ENCODE assay signal across 23 cellular contexts in genomic region chr3:194346621-194347020, GRCh38. TPM values are rescaled to one million over a fixed set of nuclear protein-coding genes. Genes with fewer than 3 reads are reported as not detected.
"Had no signal": no experiment of that assay in that cellular context is flagged by ENCODE, and none has a peak within 500 bp of the region (broad histone marks: within the 10 kb centered on the region; RNA-seq: fewer than 3 reads in every experiment).

No MANE protein-coding gene starts in this region.

- H3K27ac ChIP-seq: cardiac muscle cell, coronary artery, epithelial cell of prostate, spleen had no signal

- H3K36me3 Mint-ChIP-seq: stimulated activated naive B cell treated with anti-CD40 and anti-IgM and Interleukin-4, amounts not matched to agents 10 μg/mL and 1 μg/mL and 100 μg/mL, for 72 hours had no signal

- H3K4me3 Mint-ChIP-seq: activated B cell treated with CpG ODN at 0.5 μM for 24 hours; activated CD4-positive, alpha-beta T cell treated with anti-CD3 and anti-CD28 coated beads, Interleukin-2, amount 10 ng/mL, durations not matched to agents 24 days and 14 days; nephron; stimulated activated naive B cell treated with anti-CD40 and anti-IgM and Interleukin-4, amounts not matched to agents 10 μg/mL and 1 μg/mL and 100 μg/mL, for 72 hours; T-helper 17 cell had no signal

- ATAC-seq: sciatic nerve, T-helper 17 cell had no signal

- H3K36me3 ChIP-seq: cardiac muscle cell, spleen had no signal

- H3K27ac Mint-ChIP-seq: activated B cell treated with CpG ODN at 0.5 μM for 24 hours; activated CD4-positive, alpha-beta T cell treated with anti-CD3 and anti-CD28 coated beads, Interleukin-2, amount 10 ng/mL, durations not matched to agents 24 days and 14 days; nephron; stimulated activated naive B cell treated with anti-CD40 and anti-IgM and Interleukin-4, amounts not matched to agents 10 μg/mL and 1 μg/mL and 100 μg/mL, for 72 hours; T-helper 17 cell had no signal

- H3K9me3 ChIP-seq: spleen had no signal

- DNase-seq: activated B cell treated with CpG ODN at 0.5 μM for 24 hours; activated CD4-positive, alpha-beta T cell treated with anti-CD3 and anti-CD28 coated beads, Interleukin-2, amount 10 ng/mL, durations not matched to agents 24 days and 14 days; activated gamma-delta T cell treated with Interleukin-2 at 50 U/mL for 16 hours; activated T-cell treated with anti-CD3 and anti-CD28 coated beads, Interleukin-2, amount 50 U/mL, for 1 hour; effector memory CD4-positive, alpha-beta T cell; hypothalamus; spleen; stimulated activated CD4-positive, alpha-beta T cell treated with anti-CD3 and anti-CD28 coated beads, Interleukin-1b, Interleukin-23, amount 100 ng/mL, for 48 hours; stimulated activated naive B cell treated with anti-CD40 and anti-IgM and Interleukin-4, amounts not matched to agents 10 μg/mL and 1 μg/mL and 100 μg/mL, for 72 hours; T-helper 17 cell had no signal

- H3K9me3 Mint-ChIP-seq: activated B cell treated with CpG ODN at 0.5 μM for 24 hours; activated CD4-positive, alpha-beta T cell treated with anti-CD3 and anti-CD28 coated beads, Interleukin-2, amount 10 ng/mL, durations not matched to agents 24 days and 14 days; nephron; stimulated activated naive B cell treated with anti-CD40 and anti-IgM and Interleukin-4, amounts not matched to agents 10 μg/mL and 1 μg/mL and 100 μg/mL, for 72 hours had no signal

- H3K4me3 ChIP-seq: cardiac muscle cell, coronary artery, lung, spleen had no signal

- H3K4me1 Mint-ChIP-seq: activated B cell treated with CpG ODN at 0.5 μM for 24 hours, T-helper 17 cell had no signal

RNA-seq across cellular contexts. Expression of gene CPN2, which starts 4.5 kb away (rescaled TPM):
- total RNA-seq: activated B cell treated with CpG ODN at 0.5 μM for 24 hours; activated CD4-positive, alpha-beta T cell treated with anti-CD3 and anti-CD28 coated beads, Interleukin-2, amount 10 ng/mL, durations not matched to agents 24 days and 14 days; activated CD8-positive, alpha-beta memory T cell treated with anti-CD3 and anti-CD28 coated beads for 36 hours; astrocyte; lung; mononuclear cell; osteocyte; pulmonary artery endothelial cell; sciatic nerve; T-helper 17 cell; temporal lobe; ureter had no signal

RNA-seq across cellular contexts. Expression of gene LRRC15, which starts 22.9 kb away (rescaled TPM):
- total RNA-seq: activated B cell treated with CpG ODN at 0.5 μM for 24 hours; activated CD4-positive, alpha-beta T cell treated with anti-CD3 and anti-CD28 coated beads, Interleukin-2, amount 10 ng/mL, durations not matched to agents 24 days and 14 days; activated CD8-positive, alpha-beta memory T cell treated with anti-CD3 and anti-CD28 coated beads for 36 hours; pulmonary artery endothelial cell; T-helper 17 cell; temporal lobe had no signal

RNA-seq across cellular contexts. Expression of gene GP5, which starts 52.4 kb away (rescaled TPM):
- total RNA-seq: astrocyte, osteocyte had no signal
